In genomic region chr5:139636207-139636792, GRCh38 we compare ENCODE assay signal across 8 cellular contexts. TPM values are rescaled to one million over a fixed set of nuclear protein-coding genes. Genes with fewer than 3 reads are reported as not detected.
DNase-seq lines count a peak whose midpoint lies in the region; ATAC-seq and FAIRE-seq lines count a peak whose summit lies in the region.

No MANE protein-coding gene starts in this region.

- ATAC-seq in GM21737 (IDR thresholded peaks at IDR 0.05; ENCODE audit: unreplicated experiment) (peak; percentile 71), left lobe of liver (no peak)

- H3K27ac ChIP-seq in substantia nigra (ENCODE audit: low read depth, low read length, poor library complexity, severe bottlenecking) = peak overlapping the region; percentile 91

- FAIRE-seq in GM18507 (lab: Jason Lieb, UNC) = peak; percentile 95

- DNase-seq in GM18507 (ENCODE audit: extremely low spot score, insufficient read length, low read depth) (peak; percentile 79), MV-4-11 (lab: John Stamatoyannopoulos, UW) (peak; percentile 63), left kidney (ENCODE audit: low read depth, low spot score) (peak; percentile 23), substantia nigra (lab: John Stamatoyannopoulos, UW) (no peak), T1000 (lab: John Stamatoyannopoulos, UW) (no peak), left lobe of liver (ENCODE audit: low spot score) (no peak)
- DNase-seq in activated effector memory CD4-positive, alpha-beta T cell treated with anti-CD3 and anti-CD28 coated beads, Interleukin-2, amount 50 U/mL, for 16 hours = peak; percentile 79

RNA-seq across cellular contexts. Expression of gene CXXC5, which starts 11.8 kb away (rescaled TPM):
- total RNA-seq in left lobe of liver = 64.0 TPM

Comparison
In these comparisons a context has a peak if more than half of its experiments do, and no peak if none do; other contexts are left out.
1. DNase-seq: peak in GM18507 (single experiment), MV-4-11 (single experiment), activated effector memory CD4-positive, alpha-beta T cell treated with anti-CD3 and anti-CD28 coated beads, Interleukin-2, amount 50 U/mL, for 16 hours (single experiment) and left kidney (single experiment); none in substantia nigra (0 of 49), T1000 (single experiment) and left lobe of liver (single experiment).